ENCODE assay signal across 21 cellular contexts in the genomic region with DNA sequence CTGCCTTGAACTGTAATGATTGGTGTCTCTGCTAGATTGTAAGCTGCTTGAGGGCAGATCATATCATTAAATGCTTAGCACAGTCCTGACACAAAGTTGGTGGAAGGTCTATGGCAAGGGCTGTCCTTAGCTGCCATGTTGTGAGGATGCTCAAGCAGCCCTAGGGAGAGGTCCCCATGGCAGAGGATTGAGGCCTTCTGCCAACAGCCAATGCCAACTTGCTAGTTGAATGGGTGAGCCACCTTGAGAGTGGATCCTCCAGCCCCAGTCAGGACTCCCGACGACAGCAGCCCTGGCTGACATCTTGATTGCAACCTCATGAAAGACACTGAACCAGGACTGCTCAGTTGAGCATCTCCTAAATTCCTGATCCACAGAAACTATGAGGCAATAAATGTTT.
A peak's percentile ranks its signal among the peaks of the same experiment; 100 is the strongest.
DNase-seq lines count a peak whose midpoint lies in the region; ATAC-seq and TF ChIP-seq lines count a peak whose summit lies in the region.
"Had no signal": no experiment of that assay in that cellular context is flagged by ENCODE, and none has a peak within 500 bp of the region (broad histone marks: within the 10 kb centered on the region; RNA-seq: fewer than 3 reads in every experiment).

No MANE protein-coding gene starts in this region.

- no peak overlapping the region for H3K4me3 Mint-ChIP-seq in stimulated activated naive CD8-positive, alpha-beta T cell treated with anti-CD3 and anti-CD28 coated beads, Interleukin-15, amount 100 ng/mL, for 72 hours
- H3K4me3 Mint-ChIP-seq in nephron: no peak overlapping the region
- H3K4me3 Mint-ChIP-seq: CD14-positive monocyte; CD4-positive, alpha-beta T cell; CD8-positive, alpha-beta memory T cell; GM23338; H9 had no signal

- no peak overlapping the region for H3K27ac ChIP-seq in spleen
- H3K27ac ChIP-seq: A549; BLaER1 treated with 17β-estradiol and CSF1 and Interleukin-3, amounts not matched to agents 10 nM and 100 nM had no signal

- DNase-seq in stimulated activated naive CD8-positive, alpha-beta T cell treated with anti-CD3 and anti-CD28 coated beads, Interleukin-15, amount 100 ng/mL, for 72 hours: no peak
- no peak for DNase-seq in stimulated activated naive CD8-positive, alpha-beta T cell treated with anti-CD3 and anti-CD28 coated beads, Interleukin-15, Interleukin-2, amounts not matched to agents 100 U/mL and 50 U/mL, for 24 hours
- DNase-seq in spleen (peak; percentile 54), NCI-H1694 treated with DMSO at 0.1 percent for 48 hours (lab: John Stamatoyannopoulos, UW) (no peak)
- DNase-seq in stimulated activated CD4-positive, alpha-beta T cell treated with anti-CD3 and anti-CD28 coated beads, Interleukin-1b, Interleukin-23, amount 100 ng/mL, for 48 hours: no peak
- DNase-seq: 8988T; ACHN; AML-193; BE2C; CD4-positive, alpha-beta T cell; CD8-positive, alpha-beta memory T cell; DMS53; DMS79 treated with DMSO at 0.1 percent for 48 hours; GF-D8; H9 had no signal

- no peak overlapping the region for H3K4me3 ChIP-seq in spleen
- H3K4me3 ChIP-seq: A549; BLaER1 treated with 17β-estradiol and CSF1 and Interleukin-3, amounts not matched to agents 10 nM and 100 nM; GM23338 had no signal

- H3K27me3 Mint-ChIP-seq in stimulated activated naive CD8-positive, alpha-beta T cell treated with anti-CD3 and anti-CD28 coated beads, Interleukin-15, amount 100 ng/mL, for 72 hours: no peaks in the 10 kb centered on the region
- H3K27me3 Mint-ChIP-seq in nephron (ENCODE audit: low read depth): peaks cover 4% of the 10 kb centered on the region

- peaks cover 0 to 5% (median 0%) of the 10 kb centered on the region in 7 donors for H3K27me3 ChIP-seq in spleen (replicated peaks in 1 of 7)
- H3K27me3 ChIP-seq: BE2C; BLaER1 treated with 17β-estradiol and CSF1 and Interleukin-3, amounts not matched to agents 10 nM and 100 nM had no signal

- no peak for ATAC-seq in stimulated activated naive CD8-positive, alpha-beta T cell treated with anti-CD3 and anti-CD28 coated beads, Interleukin-15, amount 100 ng/mL, for 72 hours
- ATAC-seq in stimulated activated naive CD8-positive, alpha-beta T cell treated with anti-CD3 and anti-CD28 coated beads, Interleukin-15, Interleukin-2, amounts not matched to agents 100 U/mL and 50 U/mL, for 24 hours: no peak
- ATAC-seq: A549, GM23338, HCT116 had no signal

- peak overlapping the region; percentile 4 to 19 for H3K27ac Mint-ChIP-seq in stimulated activated naive CD8-positive, alpha-beta T cell treated with anti-CD3 and anti-CD28 coated beads, Interleukin-15, amount 100 ng/mL, for 72 hours
- H3K27ac Mint-ChIP-seq in nephron: peak overlapping the region in 2 of 3 experiments; percentile 53 to 83
- H3K27ac Mint-ChIP-seq: CD14-positive monocyte; CD4-positive, alpha-beta T cell; CD8-positive, alpha-beta memory T cell; GM23338 had no signal

- no peak for TF ChIP-seq POLR2A in spleen (IDR thresholded peaks at IDR 0.05)

- no peaks in the 10 kb centered on the region for H3K4me1 Mint-ChIP-seq in stimulated activated naive CD8-positive, alpha-beta T cell treated with anti-CD3 and anti-CD28 coated beads, Interleukin-15, amount 100 ng/mL, for 72 hours
- peaks cover 14% of the 10 kb centered on the region for H3K4me1 Mint-ChIP-seq in nephron
- H3K4me1 Mint-ChIP-seq: CD14-positive monocyte; CD8-positive, alpha-beta memory T cell; GM23338; H9 had no signal

- intact Hi-C loops in spleen (cut with DNase I; ENCODE audit: low total_unique reads): no loop called here

- WGBS in spleen, 5 donors: 76 to 100% (median 93%) methylated on average over 2 of the region's 2 CpGs

- peaks cover 0 to 3% (median 0%) of the 10 kb centered on the region in 6 donors for H3K36me3 ChIP-seq in spleen
- H3K36me3 ChIP-seq: BE2C; BLaER1 treated with 17β-estradiol and CSF1 and Interleukin-3, amounts not matched to agents 10 nM and 100 nM had no signal

- peaks cover 0 to 8% (median 0%) of the 10 kb centered on the region in 8 donors for H3K9me3 ChIP-seq in spleen
- H3K9me3 ChIP-seq: BE2C had no signal

- peaks cover 0 to 12% (median 4%) of the 10 kb centered on the region in 6 donors for H3K4me1 ChIP-seq in spleen
- H3K4me1 ChIP-seq: A549; BE2C; BLaER1 treated with 17β-estradiol and CSF1 and Interleukin-3, amounts not matched to agents 10 nM and 100 nM had no signal

- H3K9me3 Mint-ChIP-seq in stimulated activated naive CD8-positive, alpha-beta T cell treated with anti-CD3 and anti-CD28 coated beads, Interleukin-15, amount 100 ng/mL, for 72 hours: peaks cover 5 to 9% of the 10 kb centered on the region in 2 donors
- H3K9me3 Mint-ChIP-seq in nephron: peaks cover 6% of the 10 kb centered on the region

- no peak for TF ChIP-seq CTCF in nephron (IDR thresholded peaks at IDR 0.05; ENCODE audit: unreplicated experiment in 3 of 3)
- no peak for TF ChIP-seq CTCF in spleen (IDR thresholded peaks at IDR 0.05 in 8 of 11, conservative IDR thresholded peaks at IDR 0.05 in 3 of 11)

- H3K36me3 Mint-ChIP-seq in nephron (ENCODE audit: low read depth): peaks cover 9% of the 10 kb centered on the region
- H3K36me3 Mint-ChIP-seq: CD14-positive monocyte had no signal
